ENCODE assay signal across 19 cellular contexts in genomic region chr22:48342016-48342415, GRCh38.
"Had no signal": no experiment of that assay in that cellular context is flagged by ENCODE, and none has a peak within 500 bp of the region (broad histone marks: within the 10 kb centered on the region; RNA-seq: fewer than 3 reads in every experiment).

No MANE protein-coding gene starts in this region.

- H3K4me1 Mint-ChIP-seq: immature natural killer cell; stimulated activated naive CD8-positive, alpha-beta T cell treated with anti-CD3 and anti-CD28 coated beads, Interleukin-15, amount 100 ng/mL, for 72 hours had no signal

- H3K4me3 ChIP-seq: esophagus muscularis mucosa, gastrocnemius medialis, left ventricle myocardium inferior, mucosa of descending colon, ovary, testis, tibial nerve, upper lobe of right lung, vagina had no signal

- ATAC-seq: effector memory CD8-positive, alpha-beta T cell; gastrocnemius medialis; left cardiac atrium; mucosa of descending colon; naive thymus-derived CD8-positive, alpha-beta T cell; stimulated activated naive B cell treated with anti-CD40 and anti-IgM and Interleukin-4, amounts not matched to agents 10 μg/mL and 1 μg/mL and 100 μg/mL, for 72 hours; stimulated activated naive CD8-positive, alpha-beta T cell treated with anti-CD3 and anti-CD28 coated beads, Interleukin-15, amount 100 ng/mL, for 72 hours; upper lobe of right lung had no signal

- H3K27ac ChIP-seq: epithelial cell of prostate, esophagus muscularis mucosa, gastrocnemius medialis, left ventricle myocardium inferior, ovary, testis, tibial nerve, upper lobe of right lung, vagina had no signal

- DNase-seq: effector memory CD8-positive, alpha-beta T cell; gastrocnemius medialis; immature natural killer cell; left cardiac atrium; left ventricle myocardium inferior; mucosa of descending colon; stimulated activated CD4-positive, alpha-beta T cell treated with anti-CD3 and anti-CD28 coated beads, Interleukin-2, amount 100 ng/mL, for 24 hours; stimulated activated CD4-positive, alpha-beta T cell treated with anti-CD3 and anti-CD28 coated beads, Interleukin-4, amount 100 ng/mL, for 4 hours; stimulated activated naive B cell treated with anti-CD40 and anti-IgM and Interleukin-4, amounts not matched to agents 10 μg/mL and 1 μg/mL and 100 μg/mL, for 72 hours; stimulated activated naive CD8-positive, alpha-beta T cell treated with anti-CD3 and anti-CD28 coated beads, Interleukin-15, amount 100 ng/mL, for 72 hours; testis; upper lobe of right lung had no signal

- H3K27ac Mint-ChIP-seq: effector memory CD8-positive, alpha-beta T cell; immature natural killer cell; progenitor cell of endocrine pancreas; stimulated activated naive B cell treated with anti-CD40 and anti-IgM and Interleukin-4, amounts not matched to agents 10 μg/mL and 1 μg/mL and 100 μg/mL, for 72 hours had no signal

- H3K36me3 ChIP-seq: esophagus muscularis mucosa, gastrocnemius medialis, left ventricle myocardium inferior, ovary, tibial nerve, upper lobe of right lung, vagina had no signal

- H3K36me3 Mint-ChIP-seq: immature natural killer cell; naive thymus-derived CD8-positive, alpha-beta T cell; stimulated activated naive B cell treated with anti-CD40 and anti-IgM and Interleukin-4, amounts not matched to agents 10 μg/mL and 1 μg/mL and 100 μg/mL, for 72 hours had no signal

- H3K27me3 ChIP-seq: ovary, testis, vagina had no signal

- H3K9me3 Mint-ChIP-seq: effector memory CD8-positive, alpha-beta T cell; immature natural killer cell; naive thymus-derived CD8-positive, alpha-beta T cell; stimulated activated naive B cell treated with anti-CD40 and anti-IgM and Interleukin-4, amounts not matched to agents 10 μg/mL and 1 μg/mL and 100 μg/mL, for 72 hours; stimulated activated naive CD8-positive, alpha-beta T cell treated with anti-CD3 and anti-CD28 coated beads, Interleukin-15, amount 100 ng/mL, for 72 hours had no signal

- H3K4me3 Mint-ChIP-seq: effector memory CD8-positive, alpha-beta T cell; naive thymus-derived CD8-positive, alpha-beta T cell; stimulated activated naive B cell treated with anti-CD40 and anti-IgM and Interleukin-4, amounts not matched to agents 10 μg/mL and 1 μg/mL and 100 μg/mL, for 72 hours; stimulated activated naive CD8-positive, alpha-beta T cell treated with anti-CD3 and anti-CD28 coated beads, Interleukin-15, amount 100 ng/mL, for 72 hours had no signal

- H3K4me1 ChIP-seq: esophagus muscularis mucosa, gastrocnemius medialis, left ventricle myocardium inferior, testis, tibial nerve, upper lobe of right lung, vagina had no signal

- H3K9me3 ChIP-seq: esophagus muscularis mucosa, gastrocnemius medialis, left ventricle myocardium inferior, mucosa of descending colon, ovary, testis, tibial nerve, upper lobe of right lung, vagina had no signal
